8 cellular contexts compared by ENCODE assay signal in the genomic region with DNA sequence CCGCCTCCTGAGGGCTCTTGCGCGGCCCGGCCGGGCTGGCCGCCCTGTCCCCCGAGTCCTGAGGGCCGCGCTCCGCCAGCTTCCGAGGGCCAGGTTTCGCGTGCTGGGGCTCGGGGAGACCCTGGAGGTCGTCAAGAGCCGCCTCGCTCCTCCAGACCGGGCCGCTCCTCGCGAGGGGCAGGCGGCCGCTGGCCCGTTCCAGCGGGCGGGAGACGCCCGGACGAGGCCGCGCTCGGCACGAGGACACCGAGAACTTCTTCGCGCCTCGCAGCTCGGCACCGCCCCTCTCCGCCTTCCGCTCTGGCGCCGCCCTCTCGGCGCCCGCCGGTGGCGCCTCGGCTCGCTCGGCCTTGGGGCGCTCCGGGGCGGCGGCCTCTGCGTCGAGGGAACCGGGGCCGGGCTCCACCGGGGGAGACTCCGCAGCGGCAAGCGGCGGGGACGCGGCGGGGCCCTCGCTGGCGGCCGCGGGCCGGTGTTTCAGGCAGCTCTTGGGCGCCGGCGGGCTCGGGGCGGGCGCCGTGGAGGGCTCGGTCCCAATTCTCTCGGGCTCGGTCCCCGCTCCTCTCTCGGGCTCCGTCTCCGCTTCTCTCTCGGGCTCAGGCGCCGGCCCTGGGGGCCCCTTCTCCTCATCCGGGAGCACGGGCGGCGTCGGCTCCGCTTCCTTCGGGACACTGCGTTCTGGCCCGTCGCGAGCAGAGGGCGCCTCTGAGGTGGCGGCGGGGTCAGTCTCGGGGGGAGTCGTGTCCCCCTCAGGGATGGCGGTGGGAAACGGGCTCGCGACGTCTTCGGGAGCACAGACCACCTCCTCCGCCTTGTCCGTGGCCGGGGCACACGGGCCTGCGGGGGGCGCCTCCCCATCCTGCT.
DNase-seq lines count a peak whose midpoint lies in the region; ATAC-seq and TF ChIP-seq lines count a peak whose summit lies in the region.

No MANE protein-coding gene starts in this region.

- H3K27ac ChIP-seq in mammary epithelial cell (ENCODE audit: insufficient read depth, low read depth, low read length) (no peak overlapping the region), layer of hippocampus (ENCODE audit: low read depth, low read length) (peak overlapping the region; percentile 77)

- 34% methylated on average over 28 of the region's 117 CpGs for WGBS in mammary epithelial cell (ENCODE audit: low coverage, missing lambda C conversion rate)

- no peaks in the 10 kb centered on the region for H4K20me1 ChIP-seq in mammary epithelial cell (ENCODE audit: insufficient read depth, low read length)

- H3K79me2 ChIP-seq in mammary epithelial cell (ENCODE audit: insufficient read depth, low read length), result no peaks in the 10 kb centered on the region

- H3K4me2 ChIP-seq in mammary epithelial cell (ENCODE audit: insufficient read depth, low read depth, low read length), result peak overlapping the region; percentile 77

- no peaks in the 10 kb centered on the region for H3K9me3 ChIP-seq in mammary epithelial cell (replicated peaks; ENCODE audit: insufficient read depth, low read length)

- in situ Hi-C loops in mammary epithelial cell (cut with MboI; ENCODE audit: low sequenced_read_pairs in 2 of 2), result no loop called here

- H2AFZ ChIP-seq in mammary epithelial cell (ENCODE audit: low read depth, low read length), result peak overlapping the region; percentile 72

- ATAC-seq in activated B cell treated with CpG ODN at 0.5 μM for 24 hours (ENCODE audit: low read depth), result peak; percentile 80
- ATAC-seq in HG03520 (IDR thresholded peaks at IDR 0.05; ENCODE audit: unreplicated experiment), result no peak

- H3K4me3 Mint-ChIP-seq in activated B cell treated with CpG ODN at 0.5 μM for 24 hours (peak overlapping the region; percentile 57), HFFc6 (no peak overlapping the region)

- H3K27ac Mint-ChIP-seq in activated B cell treated with CpG ODN at 0.5 μM for 24 hours (no peak overlapping the region), HFFc6 (no peak overlapping the region)

- H3K4me1 Mint-ChIP-seq in activated B cell treated with CpG ODN at 0.5 μM for 24 hours (peaks cover 16% of the 10 kb centered on the region), HFFc6 (ENCODE audit: low read depth) (no peaks in the 10 kb centered on the region)

- DNase-seq in activated B cell treated with CpG ODN at 0.5 μM for 24 hours (peak; percentile 41), mammary epithelial cell (no peak), HFFc6 (no peak), DMS 273 (lab: John Stamatoyannopoulos, UW; ENCODE audit: unreplicated experiment) (no peak), NCI-H2029 (lab: John Stamatoyannopoulos, UW) (no peak)
- DNase-seq in stimulated activated CD4-positive, alpha-beta T cell treated with anti-CD3 and anti-CD28 coated beads, Interleukin-2, amount 100 ng/mL, for 24 hours, result peak; percentile 64 to 71

- H3K36me3 Mint-ChIP-seq in activated B cell treated with CpG ODN at 0.5 μM for 24 hours (ENCODE audit: low read depth) (no peaks in the 10 kb centered on the region), HFFc6 (ENCODE audit: low read depth) (peaks cover 4% of the 10 kb centered on the region)

- POLR2A ChIA-PET in activated B cell treated with CpG ODN at 0.5 μM for 24 hours (lab: Charles Lee), result no interaction called here

- peak overlapping the region in 2 of 3 experiments; percentile 11 to 35 for H3K4me3 ChIP-seq in mammary epithelial cell (replicated peaks in 1 of 3; ENCODE audit: insufficient read depth in 1 of 3, low read depth in 2 of 3, low read length in 3 of 3)

- peaks cover 5% of the 10 kb centered on the region for H3K27me3 Mint-ChIP-seq in activated B cell treated with CpG ODN at 0.5 μM for 24 hours
- H3K27me3 Mint-ChIP-seq in HFFc6 (ENCODE audit: insufficient read depth), result peaks cover 29% of the 10 kb centered on the region

- no peak for TF ChIP-seq CTCF in activated B cell treated with CpG ODN at 0.5 μM for 24 hours (IDR thresholded peaks at IDR 0.05)
- peak in 1 of 2 donors; percentile 44 for TF ChIP-seq CTCF in mammary epithelial cell (conservative IDR thresholded peaks at IDR 0.05 in 1 of 2, IDR thresholded peaks at IDR 0.05 in 1 of 2; ENCODE audit: extremely low read depth in 1 of 2, insufficient read depth in 1 of 2, low read depth in 1 of 2, low read length in 2 of 2)
- TF ChIP-seq CTCF in HFFc6 (IDR thresholded peaks at IDR 0.05), result no peak

- no peaks in the 10 kb centered on the region for H3K36me3 ChIP-seq in mammary epithelial cell (ENCODE audit: insufficient read depth, low read length)

- H3K27me3 ChIP-seq in mammary epithelial cell (ENCODE audit: insufficient read depth, low read length), result no peaks in the 10 kb centered on the region
- H3K27me3 ChIP-seq in layer of hippocampus (ENCODE audit: control insufficient read depth, insufficient read depth, low read length), result no peaks in the 10 kb centered on the region

- no peak overlapping the region for H3K9ac ChIP-seq in mammary epithelial cell (ENCODE audit: insufficient read depth, low read length)

- no peaks in the 10 kb centered on the region for H3K9me3 Mint-ChIP-seq in activated B cell treated with CpG ODN at 0.5 μM for 24 hours
- H3K9me3 Mint-ChIP-seq in HFFc6, result peaks cover 4% of the 10 kb centered on the region

- CTCF ChIA-PET in activated B cell treated with CpG ODN at 0.5 μM for 24 hours (lab: Charles Lee) (interaction anchor here (0.6 to 1.7 kb wide), 4 partner anchors 10 to 409 kb away, joined by 3 to 5 read pairs (median 4); partner anchors contain the start of gene MGAT4A), mammary epithelial cell (lab: Charles Lee; ENCODE audit: low non-redundant PET) (no interaction called here)

- dilution Hi-C loops in mammary epithelial cell (cut with HindIII; ENCODE audit: low sequenced_read_pairs), result no loop called here

- H3K4me1 ChIP-seq in mammary epithelial cell (ENCODE audit: insufficient read depth, low read length), result peaks cover 20% of the 10 kb centered on the region

- BruUV-seq in mammary epithelial cell (replicated peaks; lab: Mats Ljungman, UMichigan), result no TSS peak

- intact Hi-C loops in activated B cell treated with CpG ODN at 0.5 μM for 24 hours (cut with micrococcal nuclease) (loop anchor here (5.0 kb wide), 1 partner anchor 160 kb away; no protein-coding TSS in a partner anchor), mammary epithelial cell (cut with micrococcal nuclease) (no loop called here)

Comparison
In these comparisons a context has a peak if more than half of its experiments do, and no peak if none do; other contexts are left out.
1. DNase-seq: peak in activated B cell treated with CpG ODN at 0.5 μM for 24 hours (single experiment) and stimulated activated CD4-positive, alpha-beta T cell treated with anti-CD3 and anti-CD28 coated beads, Interleukin-2, amount 100 ng/mL, for 24 hours (2 of 2); none in mammary epithelial cell (single experiment), HFFc6 (single experiment), DMS 273 (single experiment) and NCI-H2029 (single experiment).